Comparison of ENCODE assay signal across 1 cellular context in the genomic region with DNA sequence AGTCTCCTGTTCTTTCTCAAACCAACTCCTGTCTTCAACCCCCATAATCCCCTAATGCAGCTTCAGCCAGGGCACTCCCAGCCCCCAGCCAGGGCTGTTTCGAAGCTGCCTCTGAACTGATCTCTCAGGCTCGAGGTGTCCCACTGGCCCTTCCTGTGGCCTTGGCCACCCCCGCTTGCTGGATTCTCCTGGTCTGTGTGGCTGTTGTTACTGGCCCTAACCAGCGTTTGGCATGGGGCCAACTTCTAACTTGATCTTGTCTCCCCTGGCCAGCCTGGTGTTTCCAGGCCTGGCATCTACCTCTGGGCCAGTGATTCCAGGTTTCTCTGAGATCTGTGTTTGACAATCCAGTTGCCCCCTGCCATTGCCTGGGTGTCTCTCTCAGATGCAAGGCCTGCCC.
A peak's percentile ranks its signal among the peaks of the same experiment; 100 is the strongest.
TF ChIP-seq lines count a peak whose summit lies in the region.

No MANE protein-coding gene starts in this region.

TF ChIP-seq in HEK293, 187 proteins besides CTCF, POLR2A, EP300 and RAD21 (continued from another document):
- TF ChIP-seq, protein P1, sequence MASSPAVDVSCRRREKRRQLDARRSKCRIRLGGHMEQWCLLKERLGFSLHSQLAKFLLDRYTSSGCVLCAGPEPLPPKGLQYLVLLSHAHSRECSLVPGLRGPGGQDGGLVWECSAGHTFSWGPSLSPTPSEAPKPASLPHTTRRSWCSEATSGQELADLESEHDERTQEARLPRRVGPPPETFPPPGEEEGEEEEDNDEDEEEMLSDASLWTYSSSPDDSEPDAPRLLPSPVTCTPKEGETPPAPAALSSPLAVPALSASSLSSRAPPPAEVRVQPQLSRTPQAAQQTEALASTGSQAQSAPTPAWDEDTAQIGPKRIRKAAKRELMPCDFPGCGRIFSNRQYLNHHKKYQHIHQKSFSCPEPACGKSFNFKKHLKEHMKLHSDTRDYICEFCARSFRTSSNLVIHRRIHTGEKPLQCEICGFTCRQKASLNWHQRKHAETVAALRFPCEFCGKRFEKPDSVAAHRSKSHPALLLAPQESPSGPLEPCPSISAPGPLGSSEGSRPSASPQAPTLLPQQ (tag by site-specific recombination; IDR thresholded peaks at IDR 0.05), result no peak
- TF ChIP-seq ZBTB17 (tag by site-specific recombination; IDR thresholded peaks at IDR 0.05), result peak; percentile 74
- no peak for TF ChIP-seq ZNF248 (tag by site-specific recombination; IDR thresholded peaks at IDR 0.05)
- 0 out of 2 replicates have a peak, but pooled peaks have one; percentile 21 for TF ChIP-seq KLF10 (tag by site-specific recombination; IDR thresholded peaks at IDR 0.05)
- TF ChIP-seq ZNF747 (tag by site-specific recombination; IDR thresholded peaks at IDR 0.05), result 0 out of 2 replicates have a peak, but pooled peaks have one; percentile 35
- TF ChIP-seq, protein P2, sequence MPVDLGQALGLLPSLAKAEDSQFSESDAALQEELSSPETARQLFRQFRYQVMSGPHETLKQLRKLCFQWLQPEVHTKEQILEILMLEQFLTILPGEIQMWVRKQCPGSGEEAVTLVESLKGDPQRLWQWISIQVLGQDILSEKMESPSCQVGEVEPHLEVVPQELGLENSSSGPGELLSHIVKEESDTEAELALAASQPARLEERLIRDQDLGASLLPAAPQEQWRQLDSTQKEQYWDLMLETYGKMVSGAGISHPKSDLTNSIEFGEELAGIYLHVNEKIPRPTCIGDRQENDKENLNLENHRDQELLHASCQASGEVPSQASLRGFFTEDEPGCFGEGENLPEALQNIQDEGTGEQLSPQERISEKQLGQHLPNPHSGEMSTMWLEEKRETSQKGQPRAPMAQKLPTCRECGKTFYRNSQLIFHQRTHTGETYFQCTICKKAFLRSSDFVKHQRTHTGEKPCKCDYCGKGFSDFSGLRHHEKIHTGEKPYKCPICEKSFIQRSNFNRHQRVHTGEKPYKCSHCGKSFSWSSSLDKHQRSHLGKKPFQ (tag by site-specific recombination; IDR thresholded peaks at IDR 0.05), result no peak
- TF ChIP-seq, protein P3, sequence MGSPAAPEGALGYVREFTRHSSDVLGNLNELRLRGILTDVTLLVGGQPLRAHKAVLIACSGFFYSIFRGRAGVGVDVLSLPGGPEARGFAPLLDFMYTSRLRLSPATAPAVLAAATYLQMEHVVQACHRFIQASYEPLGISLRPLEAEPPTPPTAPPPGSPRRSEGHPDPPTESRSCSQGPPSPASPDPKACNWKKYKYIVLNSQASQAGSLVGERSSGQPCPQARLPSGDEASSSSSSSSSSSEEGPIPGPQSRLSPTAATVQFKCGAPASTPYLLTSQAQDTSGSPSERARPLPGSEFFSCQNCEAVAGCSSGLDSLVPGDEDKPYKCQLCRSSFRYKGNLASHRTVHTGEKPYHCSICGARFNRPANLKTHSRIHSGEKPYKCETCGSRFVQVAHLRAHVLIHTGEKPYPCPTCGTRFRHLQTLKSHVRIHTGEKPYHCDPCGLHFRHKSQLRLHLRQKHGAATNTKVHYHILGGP (tag by site-specific recombination; IDR thresholded peaks at IDR 0.05), result 0 out of 2 replicates have a peak, but pooled peaks have one; percentile 20
- no peak for TF ChIP-seq ZNF791 (tag by site-specific recombination; IDR thresholded peaks at IDR 0.05)
- TF ChIP-seq ZNF184 (tag by site-specific recombination; IDR thresholded peaks at IDR 0.05), result peak; percentile 75; the same call in 1 of the 2 replicates
- TF ChIP-seq ZNF211 (tag by site-specific recombination; IDR thresholded peaks at IDR 0.05; ENCODE audit: low read depth), result no peak
- no peak for TF ChIP-seq YY1 (tag by site-specific recombination; IDR thresholded peaks at IDR 0.05)
- TF ChIP-seq MZF1 (tag by site-specific recombination; IDR thresholded peaks at IDR 0.05; ENCODE audit: borderline replicate concordance), result no peak
- TF ChIP-seq ZNF324 (tag by site-specific recombination; IDR thresholded peaks at IDR 0.05), result no peak
- 0 out of 2 replicates have a peak, but pooled peaks have one; percentile 34 for TF ChIP-seq ZNF660 (tag by site-specific recombination; IDR thresholded peaks at IDR 0.05)
- TF ChIP-seq ZNF776 (tag by site-specific recombination; IDR thresholded peaks at IDR 0.05; ENCODE audit: borderline replicate concordance), result peak; percentile 77; the same call in 1 of the 2 replicates
- TF ChIP-seq, protein P4, sequence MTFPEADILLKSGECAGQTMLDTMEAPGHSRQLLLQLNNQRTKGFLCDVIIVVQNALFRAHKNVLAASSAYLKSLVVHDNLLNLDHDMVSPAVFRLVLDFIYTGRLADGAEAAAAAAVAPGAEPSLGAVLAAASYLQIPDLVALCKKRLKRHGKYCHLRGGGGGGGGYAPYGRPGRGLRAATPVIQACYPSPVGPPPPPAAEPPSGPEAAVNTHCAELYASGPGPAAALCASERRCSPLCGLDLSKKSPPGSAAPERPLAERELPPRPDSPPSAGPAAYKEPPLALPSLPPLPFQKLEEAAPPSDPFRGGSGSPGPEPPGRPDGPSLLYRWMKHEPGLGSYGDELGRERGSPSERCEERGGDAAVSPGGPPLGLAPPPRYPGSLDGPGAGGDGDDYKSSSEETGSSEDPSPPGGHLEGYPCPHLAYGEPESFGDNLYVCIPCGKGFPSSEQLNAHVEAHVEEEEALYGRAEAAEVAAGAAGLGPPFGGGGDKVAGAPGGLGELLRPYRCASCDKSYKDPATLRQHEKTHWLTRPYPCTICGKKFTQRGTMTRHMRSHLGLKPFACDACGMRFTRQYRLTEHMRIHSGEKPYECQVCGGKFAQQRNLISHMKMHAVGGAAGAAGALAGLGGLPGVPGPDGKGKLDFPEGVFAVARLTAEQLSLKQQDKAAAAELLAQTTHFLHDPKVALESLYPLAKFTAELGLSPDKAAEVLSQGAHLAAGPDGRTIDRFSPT (tag by site-specific recombination; IDR thresholded peaks at IDR 0.05), result peak; percentile 54
- peak; percentile 47 for TF ChIP-seq ZNF341 (tag by site-specific recombination; IDR thresholded peaks at IDR 0.05; ENCODE audit: low read depth)
- TF ChIP-seq, protein P5, sequence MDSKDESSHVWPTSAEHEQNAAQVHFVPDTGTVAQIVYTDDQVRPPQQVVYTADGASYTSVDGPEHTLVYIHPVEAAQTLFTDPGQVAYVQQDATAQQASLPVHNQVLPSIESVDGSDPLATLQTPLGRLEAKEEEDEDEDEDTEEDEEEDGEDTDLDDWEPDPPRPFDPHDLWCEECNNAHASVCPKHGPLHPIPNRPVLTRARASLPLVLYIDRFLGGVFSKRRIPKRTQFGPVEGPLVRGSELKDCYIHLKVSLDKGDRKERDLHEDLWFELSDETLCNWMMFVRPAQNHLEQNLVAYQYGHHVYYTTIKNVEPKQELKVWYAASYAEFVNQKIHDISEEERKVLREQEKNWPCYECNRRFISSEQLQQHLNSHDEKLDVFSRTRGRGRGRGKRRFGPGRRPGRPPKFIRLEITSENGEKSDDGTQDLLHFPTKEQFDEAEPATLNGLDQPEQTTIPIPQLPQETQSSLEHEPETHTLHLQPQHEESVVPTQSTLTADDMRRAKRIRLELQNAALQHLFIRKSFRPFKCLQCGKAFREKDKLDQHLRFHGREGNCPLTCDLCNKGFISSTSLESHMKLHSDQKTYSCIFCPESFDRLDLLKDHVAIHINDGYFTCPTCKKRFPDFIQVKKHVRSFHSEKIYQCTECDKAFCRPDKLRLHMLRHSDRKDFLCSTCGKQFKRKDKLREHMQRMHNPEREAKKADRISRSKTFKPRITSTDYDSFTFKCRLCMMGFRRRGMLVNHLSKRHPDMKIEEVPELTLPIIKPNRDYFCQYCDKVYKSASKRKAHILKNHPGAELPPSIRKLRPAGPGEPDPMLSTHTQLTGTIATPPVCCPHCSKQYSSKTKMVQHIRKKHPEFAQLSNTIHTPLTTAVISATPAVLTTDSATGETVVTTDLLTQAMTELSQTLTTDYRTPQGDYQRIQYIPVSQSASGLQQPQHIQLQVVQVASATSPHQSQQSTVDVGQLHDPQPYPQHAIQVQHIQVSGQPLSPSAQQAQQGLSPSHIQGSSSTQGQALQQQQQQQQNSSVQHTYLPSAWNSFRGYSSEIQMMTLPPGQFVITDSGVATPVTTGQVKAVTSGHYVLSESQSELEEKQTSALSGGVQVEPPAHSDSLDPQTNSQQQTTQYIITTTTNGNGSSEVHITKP (tag by site-specific recombination; IDR thresholded peaks at IDR 0.05), result 0 out of 2 replicates have a peak, but pooled peaks have one; percentile 13
- TF ChIP-seq ZNF350 (tag by site-specific recombination; IDR thresholded peaks at IDR 0.05), result peak; percentile 32; the same call in 1 of the 2 replicates
- TF ChIP-seq ZNF132 (tag by site-specific recombination; IDR thresholded peaks at IDR 0.05; ENCODE audit: borderline replicate concordance), result no peak
- no peak for TF ChIP-seq ZNF311 (tag by site-specific recombination; IDR thresholded peaks at IDR 0.05; ENCODE audit: borderline replicate concordance)
- TF ChIP-seq, protein P6, sequence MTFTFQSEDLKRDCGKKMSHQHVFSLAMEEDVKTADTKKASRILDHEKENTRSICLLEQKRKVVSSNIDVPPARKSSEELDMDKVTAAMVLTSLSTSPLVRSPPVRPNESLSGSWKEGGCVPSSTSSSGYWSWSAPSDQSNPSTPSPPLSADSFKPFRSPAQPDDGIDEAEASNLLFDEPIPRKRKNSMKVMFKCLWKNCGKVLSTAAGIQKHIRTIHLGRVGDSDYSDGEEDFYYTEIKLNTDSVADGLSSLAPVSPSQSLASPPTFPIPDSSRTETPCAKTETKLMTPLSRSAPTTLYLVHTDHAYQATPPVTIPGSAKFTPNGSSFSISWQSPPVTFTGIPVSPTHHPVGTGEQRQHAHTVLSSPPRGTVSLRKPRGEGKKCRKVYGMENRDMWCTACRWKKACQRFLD (tag by site-specific recombination; IDR thresholded peaks at IDR 0.05), result no peak
- TF ChIP-seq MEIS1 (CRISPR knock-in tag; IDR thresholded peaks at IDR 0.05; ENCODE audit: borderline replicate concordance), result no peak
